In the genomic region with DNA sequence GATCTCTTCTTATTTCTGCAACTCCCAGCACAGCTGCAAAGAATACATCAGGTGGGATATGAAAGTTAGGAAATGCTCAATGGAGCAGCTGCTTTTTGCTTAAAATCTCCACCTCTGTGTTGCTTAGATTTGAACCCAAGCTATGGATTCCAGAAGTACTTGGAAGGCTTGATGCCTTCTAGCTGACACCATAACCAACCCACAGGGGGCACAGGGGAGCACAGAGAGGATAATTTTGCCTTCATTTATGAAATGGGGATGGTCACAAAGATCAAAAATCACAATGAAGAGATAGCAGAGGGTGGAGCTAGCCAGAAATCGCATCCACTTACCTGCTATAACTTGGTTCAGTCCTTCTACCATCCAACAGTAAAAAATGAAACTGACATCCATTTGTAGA, we compare ENCODE assay signal across 1 cellular context.
TF ChIP-seq lines count a peak whose summit lies in the region.

No MANE protein-coding gene starts in this region.

TF ChIP-seq in WTC11, 78 proteins besides CTCF, POLR2A, EP300 and RAD21 (continued from another document):
- TF ChIP-seq, protein P1, sequence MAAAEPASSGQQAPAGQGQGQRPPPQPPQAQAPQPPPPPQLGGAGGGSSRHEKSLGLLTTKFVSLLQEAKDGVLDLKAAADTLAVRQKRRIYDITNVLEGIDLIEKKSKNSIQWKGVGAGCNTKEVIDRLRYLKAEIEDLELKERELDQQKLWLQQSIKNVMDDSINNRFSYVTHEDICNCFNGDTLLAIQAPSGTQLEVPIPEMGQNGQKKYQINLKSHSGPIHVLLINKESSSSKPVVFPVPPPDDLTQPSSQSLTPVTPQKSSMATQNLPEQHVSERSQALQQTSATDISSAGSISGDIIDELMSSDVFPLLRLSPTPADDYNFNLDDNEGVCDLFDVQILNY (CRISPR knock-in tag; IDR thresholded peaks at IDR 0.05), result no peak
- TF ChIP-seq CREB1 (CRISPR knock-in tag; IDR thresholded peaks at IDR 0.05) (no peak), GABPB1 (CRISPR knock-in tag; IDR thresholded peaks at IDR 0.05) (no peak), RELA (CRISPR knock-in tag; IDR thresholded peaks at IDR 0.05; ENCODE audit: borderline replicate concordance) (no peak), FOXJ3 (CRISPR knock-in tag; IDR thresholded peaks at IDR 0.05; ENCODE audit: borderline replicate concordance) (no peak), JUN (CRISPR knock-in tag; IDR thresholded peaks at IDR 0.05) (no peak), MXD4 (CRISPR knock-in tag; IDR thresholded peaks at IDR 0.05; ENCODE audit: borderline replicate concordance) (no peak), JAZF1 (CRISPR knock-in tag; IDR thresholded peaks at IDR 0.05) (no peak), ZNF138 (CRISPR knock-in tag; conservative IDR thresholded peaks at IDR 0.05) (no peak)
- TF ChIP-seq, protein P2, sequence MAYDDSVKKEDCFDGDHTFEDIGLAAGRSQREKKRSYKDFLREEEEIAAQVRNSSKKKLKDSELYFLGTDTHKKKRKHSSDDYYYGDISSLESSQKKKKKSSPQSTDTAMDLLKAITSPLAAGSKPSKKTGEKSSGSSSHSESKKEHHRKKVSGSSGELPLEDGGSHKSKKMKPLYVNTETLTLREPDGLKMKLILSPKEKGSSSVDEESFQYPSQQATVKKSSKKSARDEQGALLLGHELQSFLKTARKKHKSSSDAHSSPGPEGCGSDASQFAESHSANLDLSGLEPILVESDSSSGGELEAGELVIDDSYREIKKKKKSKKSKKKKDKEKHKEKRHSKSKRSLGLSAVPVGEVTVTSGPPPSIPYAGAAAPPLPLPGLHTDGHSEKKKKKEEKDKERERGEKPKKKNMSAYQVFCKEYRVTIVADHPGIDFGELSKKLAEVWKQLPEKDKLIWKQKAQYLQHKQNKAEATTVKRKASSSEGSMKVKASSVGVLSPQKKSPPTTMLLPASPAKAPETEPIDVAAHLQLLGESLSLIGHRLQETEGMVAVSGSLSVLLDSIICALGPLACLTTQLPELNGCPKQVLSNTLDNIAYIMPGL (CRISPR knock-in tag; IDR thresholded peaks at IDR 0.05), result no peak
- TF ChIP-seq, protein P3, sequence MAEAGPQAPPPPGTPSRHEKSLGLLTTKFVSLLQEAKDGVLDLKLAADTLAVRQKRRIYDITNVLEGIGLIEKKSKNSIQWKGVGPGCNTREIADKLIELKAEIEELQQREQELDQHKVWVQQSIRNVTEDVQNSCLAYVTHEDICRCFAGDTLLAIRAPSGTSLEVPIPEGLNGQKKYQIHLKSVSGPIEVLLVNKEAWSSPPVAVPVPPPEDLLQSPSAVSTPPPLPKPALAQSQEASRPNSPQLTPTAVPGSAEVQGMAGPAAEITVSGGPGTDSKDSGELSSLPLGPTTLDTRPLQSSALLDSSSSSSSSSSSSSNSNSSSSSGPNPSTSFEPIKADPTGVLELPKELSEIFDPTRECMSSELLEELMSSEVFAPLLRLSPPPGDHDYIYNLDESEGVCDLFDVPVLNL (CRISPR knock-in tag; IDR thresholded peaks at IDR 0.05; ENCODE audit: borderline replicate concordance, low read depth), result no peak
